Comparison of ENCODE assay signal across 1 cellular context in the genomic region with DNA sequence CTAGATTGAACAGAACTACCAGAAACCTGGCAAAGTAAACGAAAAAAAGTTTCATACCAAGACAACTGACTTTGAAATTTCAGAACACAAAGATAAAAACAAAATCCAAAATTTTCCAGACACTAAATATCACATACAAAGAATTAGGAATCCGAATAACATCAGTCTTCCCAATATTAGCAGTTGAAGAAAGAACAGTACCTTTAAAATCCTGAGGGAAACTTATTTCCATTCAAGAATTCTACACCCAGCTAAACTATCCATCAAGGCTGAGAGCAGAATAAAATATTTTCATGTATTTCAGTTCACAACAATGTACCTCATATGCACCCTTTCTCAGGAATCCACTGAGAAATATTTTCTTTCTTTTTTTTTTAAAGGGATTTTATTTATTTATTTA.
TF ChIP-seq lines count a peak whose summit lies in the region.

No MANE protein-coding gene starts in this region.

TF ChIP-seq in K562, 482 proteins besides CTCF, POLR2A, EP300 and RAD21:
- TF ChIP-seq ZFP1 (CRISPR knock-in tag; IDR thresholded peaks at IDR 0.05) = peak; percentile 85
